27 cellular contexts compared by ENCODE assay signal in the genomic region with DNA sequence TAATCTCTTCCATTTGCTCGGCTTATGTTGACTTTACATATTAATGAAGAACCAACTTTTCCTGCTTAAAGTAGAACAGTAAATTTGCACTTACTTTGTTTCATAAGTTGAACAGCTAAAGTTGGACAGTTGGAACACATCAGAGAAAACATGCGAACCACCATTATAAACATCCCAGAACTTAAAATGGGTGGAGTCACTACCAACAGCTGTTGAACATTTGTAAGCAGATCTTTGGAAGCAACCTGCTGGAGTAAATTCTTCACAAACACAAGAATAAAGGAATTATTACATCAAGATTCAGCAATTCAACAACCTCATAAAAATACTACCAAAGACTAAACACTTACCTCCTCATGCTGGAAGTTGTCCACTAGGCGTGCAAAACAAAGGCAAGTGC.
DNase-seq lines count a peak whose midpoint lies in the region; ATAC-seq and TF ChIP-seq lines count a peak whose summit lies in the region.
"Had no signal": no experiment of that assay in that cellular context is flagged by ENCODE, and none has a peak within 500 bp of the region (broad histone marks: within the 10 kb centered on the region; RNA-seq: fewer than 3 reads in every experiment).

No MANE protein-coding gene starts in this region.

- H3F3A ChIP-seq in SK-N-SH (replicated peaks; ENCODE audit: insufficient read depth) (peaks cover 13% of the 10 kb centered on the region), GM23248 (ENCODE audit: insufficient read depth) (peaks cover 18% of the 10 kb centered on the region)

- H3K79me1 ChIP-seq in mesenchymal stem cell (replicated peaks; ENCODE audit: low read length, poor library complexity, severe bottlenecking), result peaks cover 11% of the 10 kb centered on the region

- H3K23ac ChIP-seq in mesenchymal stem cell (ENCODE audit: low read length in 2 of 2), result no peak overlapping the region

- H3K9ac ChIP-seq in mesenchymal stem cell (ENCODE audit: low read length) (no peak overlapping the region), SK-N-SH (no peak overlapping the region), GM23248 (no peak overlapping the region)

- no peaks in the 10 kb centered on the region for H3K79me2 ChIP-seq in OCI-LY7 (ENCODE audit: insufficient read depth, low read depth, low read length)
- H3K79me2 ChIP-seq in SK-N-SH (ENCODE audit: insufficient read depth), result peaks cover 10% of the 10 kb centered on the region; the same call in 1 of the 2 replicates
- peaks cover 57% of the 10 kb centered on the region for H3K79me2 ChIP-seq in GM23248 (ENCODE audit: insufficient read depth)

- no peak overlapping the region for H2BK5ac ChIP-seq in mesenchymal stem cell (ENCODE audit: low read depth, low read length, poor library complexity, severe bottlenecking)

- H3K27ac ChIP-seq in mesenchymal stem cell (ENCODE audit: low read length, poor library complexity, severe bottlenecking) (no peak overlapping the region), upper lobe of right lung (no peak overlapping the region), OCI-LY7 (ENCODE audit: low read depth, low read length, poor library complexity, severe bottlenecking) (no peak overlapping the region), SK-N-SH (ENCODE audit: low read depth in 2 of 2, low read length in 1 of 2) (no peak overlapping the region), GM23248 (no peak overlapping the region)
- H3K27ac ChIP-seq: foreskin keratinocyte, SK-N-MC had no signal

- no peak for ATAC-seq in effector memory CD8-positive, alpha-beta T cell (replicated peaks)
- no peak for ATAC-seq in upper lobe of right lung
- ATAC-seq: foreskin keratinocyte had no signal

- no peaks in the 10 kb centered on the region for H3K27me3 ChIP-seq in mesenchymal stem cell (ENCODE audit: control insufficient read depth in 1 of 2, insufficient read depth in 1 of 2, low read length in 2 of 2)
- no peaks in the 10 kb centered on the region for H3K27me3 ChIP-seq in upper lobe of right lung
- no peaks in the 10 kb centered on the region for H3K27me3 ChIP-seq in SK-N-SH (ENCODE audit: insufficient read depth)
- no peaks in the 10 kb centered on the region for H3K27me3 ChIP-seq in GM23248 (replicated peaks; ENCODE audit: insufficient read depth)
- H3K27me3 ChIP-seq: foreskin keratinocyte, sigmoid colon had no signal

- no peak for TF ChIP-seq EP300 in SK-N-SH (IDR thresholded peaks at IDR 0.05; ENCODE audit: borderline replicate concordance in 1 of 2, low read depth in 1 of 2, low read length in 1 of 2)

- no TSS peak for BruUV-seq in OCI-LY7 (replicated peaks; lab: Mats Ljungman, UMichigan)

- H3K4me3 ChIP-seq in mesenchymal stem cell (ENCODE audit: insufficient read depth in 1 of 2, low read depth in 1 of 2, low read length in 2 of 2) (no peak overlapping the region), upper lobe of right lung (no peak overlapping the region), OCI-LY7 (ENCODE audit: low read depth, low read length, poor library complexity, severe bottlenecking) (no peak overlapping the region), SK-N-SH (ENCODE audit: low read depth in 2 of 2, low read length in 1 of 2) (no peak overlapping the region), GM23248 (no peak overlapping the region)
- H3K4me3 ChIP-seq: prostate gland, sigmoid colon, SK-N-MC had no signal

- in situ Hi-C loops in GM23248 (cut with MboI), result no loop called here

- H2AK5ac ChIP-seq in mesenchymal stem cell (ENCODE audit: low read length, severe bottlenecking), result no peak overlapping the region

- peaks cover 0 to 3% of the 10 kb centered on the region in 2 donors for H3K4me1 Mint-ChIP-seq in effector memory CD8-positive, alpha-beta T cell (ENCODE audit: low read depth in 2 of 2)
- H3K4me1 Mint-ChIP-seq: activated naive CD8-positive, alpha-beta T cell treated with anti-CD3 and anti-CD28 coated beads for 36 hours had no signal

- H2AFZ ChIP-seq in mesenchymal stem cell (ENCODE audit: low read depth, low read length) (no peak overlapping the region), OCI-LY7 (ENCODE audit: low read length) (no peak overlapping the region), SK-N-SH (ENCODE audit: low read depth) (no peak overlapping the region), GM23248 (no peak overlapping the region)

- no peak overlapping the region for H3K4me2 ChIP-seq in mesenchymal stem cell (ENCODE audit: low read length, poor library complexity, severe bottlenecking)
- H3K4me2 ChIP-seq in OCI-LY7 (ENCODE audit: low read length), result no peak overlapping the region
- H3K4me2 ChIP-seq in SK-N-SH, result no peak overlapping the region
- no peak overlapping the region for H3K4me2 ChIP-seq in GM23248 (ENCODE audit: unreplicated experiment)

- peaks cover 15 to 97% of the 10 kb centered on the region in 2 experiments for H3K36me3 ChIP-seq in mesenchymal stem cell (ENCODE audit: control insufficient read depth in 1 of 2, insufficient read depth in 2 of 2, low read depth in 1 of 2, low read length in 2 of 2)
- H3K36me3 ChIP-seq in upper lobe of right lung, result peaks cover 98% of the 10 kb centered on the region
- peaks cover 91% of the 10 kb centered on the region for H3K36me3 ChIP-seq in OCI-LY7 (ENCODE audit: insufficient read depth, low read length)
- H3K36me3 ChIP-seq in SK-N-SH (replicated peaks in 1 of 2; ENCODE audit: control insufficient read depth in 1 of 2, insufficient read depth in 2 of 2, low read length in 1 of 2), result peaks cover 83 to 92% of the 10 kb centered on the region in 2 experiments
- peaks cover 73% of the 10 kb centered on the region for H3K36me3 ChIP-seq in GM23248 (ENCODE audit: low read depth)
- H3K36me3 ChIP-seq: prostate gland had no signal

- no peak overlapping the region for H3K4me3 Mint-ChIP-seq in effector memory CD8-positive, alpha-beta T cell
- H3K4me3 Mint-ChIP-seq: activated CD4-positive, alpha-beta memory T cell treated with anti-CD3 and anti-CD28 coated beads for 36 hours; activated naive CD8-positive, alpha-beta T cell treated with anti-CD3 and anti-CD28 coated beads for 36 hours; T-helper 1 cell treated with Interleukin-12 subunit alpha and Interleukin-12 subunit beta and Interleukin-4 antibody, amounts not matched to agents 30 μg/mL and 1 μg/mL, for 36 hours had no signal

- no peak overlapping the region for H4K8ac ChIP-seq in mesenchymal stem cell (ENCODE audit: low read length)

- H2BK15ac ChIP-seq in mesenchymal stem cell (ENCODE audit: low read depth, poor library complexity, severe bottlenecking), result no peak overlapping the region

- H3K9me3 ChIP-seq in mesenchymal stem cell (ENCODE audit: control insufficient read depth, low read length) (no peaks in the 10 kb centered on the region), upper lobe of right lung (no peaks in the 10 kb centered on the region), OCI-LY7 (ENCODE audit: low read length) (no peaks in the 10 kb centered on the region), SK-N-SH (no peaks in the 10 kb centered on the region), GM23248 (ENCODE audit: low read depth) (no peaks in the 10 kb centered on the region)
- H3K9me3 ChIP-seq: prostate gland, sigmoid colon had no signal

- no peak overlapping the region for H3K14ac ChIP-seq in mesenchymal stem cell (ENCODE audit: low read length in 2 of 2)

- H4K91ac ChIP-seq in mesenchymal stem cell (ENCODE audit: low read length), result no peak overlapping the region

- TF ChIP-seq CTCF in AG09319 (IDR thresholded peaks at IDR 0.05; ENCODE audit: low read depth, low read length) (no peak), upper lobe of right lung (IDR thresholded peaks at IDR 0.05) (no peak), OCI-LY7 (conservative IDR thresholded peaks at IDR 0.05; ENCODE audit: low read length) (no peak), SK-N-SH (IDR thresholded peaks at IDR 0.05) (no peak)

- DNase-seq in AG09319 (ENCODE audit: extremely low read depth, low read depth), result peak; percentile 36
- DNase-seq in GM03348 (ENCODE audit: low spot score), result peak; percentile 23
- no peak for DNase-seq in effector memory CD8-positive, alpha-beta T cell
- DNase-seq in mesenchymal stem cell, result peak; percentile 72
- DNase-seq in upper lobe of right lung, result no peak
- no peak for DNase-seq in OCI-LY7 (ENCODE audit: low spot score)
- DNase-seq in SK-N-SH, result no peak
- DNase-seq in GM23248, result no peak
- DNase-seq: activated CD4-positive, alpha-beta memory T cell treated with anti-CD3 and anti-CD28 coated beads for 36 hours; activated CD4-positive, CD25-positive, alpha-beta regulatory T cell treated with anti-CD3 and anti-CD28 coated beads, Interleukin-2, amount 50 U/mL, for 72 hours; activated CD8-positive, alpha-beta memory T cell treated with anti-CD3 and anti-CD28 coated beads, Interleukin-2, amount 50 U/mL, for 48 hours; activated naive CD8-positive, alpha-beta T cell treated with anti-CD3 and anti-CD28 coated beads for 36 hours; DMS53; foreskin keratinocyte; HCEC 1CT; KBM-7; MM.1S; NCI-H1417; NCI-H2081; NCI-H226; NCI-H69; RPMI8226; sigmoid colon; stimulated activated naive CD4-positive, alpha-beta T cell treated with Interleukin-2 at 50 U/mL for 16 hours had no signal

- H3K27me3 Mint-ChIP-seq in effector memory CD8-positive, alpha-beta T cell, result no peaks in the 10 kb centered on the region
- H3K27me3 Mint-ChIP-seq: activated CD4-positive, alpha-beta memory T cell treated with anti-CD3 and anti-CD28 coated beads for 36 hours; activated naive CD8-positive, alpha-beta T cell treated with anti-CD3 and anti-CD28 coated beads for 36 hours had no signal

- no peak overlapping the region for H2BK12ac ChIP-seq in mesenchymal stem cell (ENCODE audit: low read length in 2 of 2)

- peaks cover 93% of the 10 kb centered on the region for H3K36me3 Mint-ChIP-seq in effector memory CD8-positive, alpha-beta T cell (ENCODE audit: insufficient read depth)

- POLR2A ChIA-PET in OCI-LY7 (lab: Charles Lee) (interaction anchor here (0.9 kb wide), 1 partner anchor 24 kb away, joined by 3 read pairs; no protein-coding TSS in a partner anchor), SK-N-SH (lab: Yijun Ruan, JAX) (interaction anchor here (0.8 kb wide), 1 partner anchor 10 kb away, joined by 3 read pairs; no protein-coding TSS in a partner anchor)

- H3K9me3 Mint-ChIP-seq in effector memory CD8-positive, alpha-beta T cell, result no peaks in the 10 kb centered on the region
- H3K9me3 Mint-ChIP-seq: activated CD4-positive, alpha-beta memory T cell treated with anti-CD3 and anti-CD28 coated beads for 36 hours; activated naive CD8-positive, alpha-beta T cell treated with anti-CD3 and anti-CD28 coated beads for 36 hours; T-helper 1 cell treated with Interleukin-12 subunit alpha and Interleukin-12 subunit beta and Interleukin-4 antibody, amounts not matched to agents 30 μg/mL and 1 μg/mL, for 36 hours had no signal

- CTCF ChIA-PET in OCI-LY7 (lab: Charles Lee; ENCODE audit: unreplicated experiment) (no interaction called here), SK-N-SH (lab: Yijun Ruan, JAX) (interaction anchor here (1.0 to 9.2 kb wide), 2 partner anchors 11 to 29 kb away, joined by 3 to 81 read pairs; no protein-coding TSS in a partner anchor)

- no peaks in the 10 kb centered on the region for H4K20me1 ChIP-seq in OCI-LY7 (ENCODE audit: insufficient read depth, low read length)
- H4K20me1 ChIP-seq in SK-N-SH (ENCODE audit: insufficient read depth), result peaks cover 3% of the 10 kb centered on the region; the same call in 1 of the 2 replicates
- H4K20me1 ChIP-seq in GM23248 (ENCODE audit: insufficient read depth), result no peaks in the 10 kb centered on the region

- intact Hi-C loops in upper lobe of right lung (cut with DNase I), result no loop called here
- intact Hi-C loops in OCI-LY7 (cut with micrococcal nuclease; ENCODE audit: unreplicated experiment), result no loop called here

- no peak overlapping the region for H2BK120ac ChIP-seq in mesenchymal stem cell (ENCODE audit: low read depth, low read length)

- H3K27ac Mint-ChIP-seq in effector memory CD8-positive, alpha-beta T cell, result peak overlapping the region; percentile 33 to 42
- H3K27ac Mint-ChIP-seq: activated CD4-positive, alpha-beta memory T cell treated with anti-CD3 and anti-CD28 coated beads for 36 hours; activated naive CD8-positive, alpha-beta T cell treated with anti-CD3 and anti-CD28 coated beads for 36 hours; T-helper 1 cell treated with Interleukin-12 subunit alpha and Interleukin-12 subunit beta and Interleukin-4 antibody, amounts not matched to agents 30 μg/mL and 1 μg/mL, for 36 hours had no signal

- no peaks in the 10 kb centered on the region for H3K4me1 ChIP-seq in mesenchymal stem cell (ENCODE audit: control insufficient read depth, insufficient read depth, low read depth, low read length)
- H3K4me1 ChIP-seq in upper lobe of right lung, result no peaks in the 10 kb centered on the region
- no peaks in the 10 kb centered on the region for H3K4me1 ChIP-seq in OCI-LY7 (ENCODE audit: insufficient read depth, low read length, poor library complexity, severe bottlenecking)
- peaks cover 4 to 6% of the 10 kb centered on the region in 2 experiments; a peak in 3 of 4 replicates for H3K4me1 ChIP-seq in SK-N-SH (ENCODE audit: control insufficient read depth in 1 of 2, insufficient read depth in 2 of 2, low read depth in 1 of 2, low read length in 1 of 2)
- peaks cover 10% of the 10 kb centered on the region for H3K4me1 ChIP-seq in GM23248 (ENCODE audit: insufficient read depth)

- no peak overlapping the region for H3K4ac ChIP-seq in mesenchymal stem cell (ENCODE audit: low read depth in 1 of 2, low read length in 2 of 2)

- H3K9me2 ChIP-seq in OCI-LY7 (ENCODE audit: insufficient read depth, low read length) (no peaks in the 10 kb centered on the region), SK-N-SH (no peaks in the 10 kb centered on the region), GM23248 (ENCODE audit: insufficient read depth) (no peaks in the 10 kb centered on the region)

- H3K18ac ChIP-seq in mesenchymal stem cell (ENCODE audit: low read depth in 1 of 2, low read length in 2 of 2), result no peak overlapping the region

- WGBS in mesenchymal stem cell, result 74% methylated on average over 2 of the region's 3 CpGs
- WGBS in SK-N-SH (ENCODE audit: low lambda C conversion rate), result 92% methylated on average over 3 of the region's 3 CpGs
- WGBS in GM23248 (ENCODE audit: low coverage in 1 of 2, low lambda C conversion rate in 2 of 2, missing lambda C conversion rate in 2 of 2), 2 experiments, result 54 to 61% methylated on average over 3 of the region's 3 CpGs

- no peak for TF ChIP-seq RAD21 in SK-N-SH (IDR thresholded peaks at IDR 0.05; ENCODE audit: low read length)

Comparison
In these comparisons a context has a peak if more than half of its experiments do, and no peak if none do; other contexts are left out.
1. DNase-seq: peak in AG09319 (single experiment), GM03348 (single experiment) and mesenchymal stem cell (single experiment); none in effector memory CD8-positive, alpha-beta T cell (0 of 3), upper lobe of right lung (single experiment), OCI-LY7 (single experiment), SK-N-SH (single experiment) and GM23248 (single experiment).